In genomic region chr2:86703704-86704370, GRCh38 we compare ENCODE assay signal across 8 cellular contexts. TPM values are rescaled to one million over a fixed set of nuclear protein-coding genes. Genes with fewer than 3 reads are reported as not detected.
A peak's percentile ranks its signal among the peaks of the same experiment; 100 is the strongest.
DNase-seq lines count a peak whose midpoint lies in the region; ATAC-seq and TF ChIP-seq lines count a peak whose summit lies in the region.

No MANE protein-coding gene starts in this region.

- ATAC-seq in psoas muscle (peak; percentile 55 to 86 (median 74)), HG02870 (IDR thresholded peaks at IDR 0.05; ENCODE audit: unreplicated experiment) (no peak)

- POLR2A ChIA-PET in HEK293T (lab: Yijun Ruan, JAX) = no interaction called here

- WGBS in psoas muscle, 3 donors = 32 to 40% (median 36%) methylated on average over 14 of the region's 14 CpGs

- no peaks in the 10 kb centered on the region for H3K27me3 ChIP-seq in psoas muscle (ENCODE audit: insufficient read depth in 3 of 3, low read length in 2 of 3)

- CTCF ChIA-PET in HEK293T (lab: Yijun Ruan, JAX) = interaction anchor here (0.6 kb wide), 1 partner anchor 29 kb away, joined by 3 read pairs; no protein-coding TSS in a partner anchor

- no peaks in the 10 kb centered on the region for H3K36me3 ChIP-seq in psoas muscle (ENCODE audit: insufficient read depth in 1 of 2, low read depth in 1 of 2)

- intact Hi-C loops in psoas muscle (cut with DNase I) = loop anchor here (5.0 kb wide), 2 partner anchors 63 to 77 kb away; no protein-coding TSS in a partner anchor

- no peaks in the 10 kb centered on the region for H3K9me3 ChIP-seq in psoas muscle

- peak; percentile 16 for TF ChIP-seq CTCF in psoas muscle (IDR thresholded peaks at IDR 0.05)

- peak overlapping the region; percentile 90 for H3K27ac ChIP-seq in psoas muscle

- peak; percentile 26 for DNase-seq in GM04503 (ENCODE audit: low read depth)
- peak; percentile 30 for DNase-seq in NCI-H774 (lab: John Stamatoyannopoulos, UW)
- peak; percentile 71 for DNase-seq in fibroblast of gingiva (ENCODE audit: low read depth)
- peak in 1 of 2 donors; percentile 72 for DNase-seq in psoas muscle
- no peak for DNase-seq in HEK293T (ENCODE audit: extremely low spot score)
- no peak for DNase-seq in stimulated activated CD4-positive, alpha-beta T cell treated with anti-CD3 and anti-CD28 coated beads, Interleukin-4, amount 100 ng/mL, for 1 hour
- DNase-seq in activated effector memory CD4-positive, alpha-beta T cell treated with Interleukin-2 at 50 U/mL for 16 hours = no peak

- H3K4me3 ChIP-seq in psoas muscle = peak overlapping the region; percentile 53

- H3K4me1 ChIP-seq in psoas muscle = peaks cover 18% of the 10 kb centered on the region

TF ChIP-seq in HEK293T, 16 proteins besides CTCF, POLR2A, EP300 and RAD21:
- TF ChIP-seq SP1 (IDR thresholded peaks at IDR 0.05) = no peak
- no peak for TF ChIP-seq BHLHE40 (IDR thresholded peaks at IDR 0.05; ENCODE audit: borderline replicate concordance)
- TF ChIP-seq LEF1 (IDR thresholded peaks at IDR 0.05; ENCODE audit: borderline replicate concordance) = no peak
- no peak for TF ChIP-seq TARDBP (IDR thresholded peaks at IDR 0.05)
- TF ChIP-seq L3MBTL2 (conservative IDR thresholded peaks at IDR 0.05) = no peak
- no peak for TF ChIP-seq ARNT (IDR thresholded peaks at IDR 0.05)
- TF ChIP-seq FOXM1 (IDR thresholded peaks at IDR 0.05; ENCODE audit: borderline replicate concordance) = no peak
- TF ChIP-seq ELF4 (IDR thresholded peaks at IDR 0.05) = no peak

RNA-seq across cellular contexts. Expression of gene RMND5A, which starts 16.3 kb away (rescaled TPM):
- 10 to 100 TPM; 65.3 to 90.8 (median 80.1) TPM for total RNA-seq in psoas muscle
- polyA plus RNA-seq in psoas muscle = 10 to 100 TPM; 17.7 to 72.6 (median 29.6) TPM

Comparison
In these comparisons a context has a peak if more than half of its experiments do, and no peak if none do; other contexts are left out.
1. DNase-seq: peak in GM04503 (single experiment), NCI-H774 (single experiment) and fibroblast of gingiva (single experiment); none in HEK293T (single experiment), stimulated activated CD4-positive, alpha-beta T cell treated with anti-CD3 and anti-CD28 coated beads, Interleukin-4, amount 100 ng/mL, for 1 hour (single experiment) and activated effector memory CD4-positive, alpha-beta T cell treated with Interleukin-2 at 50 U/mL for 16 hours (single experiment).